9 cellular contexts compared by ENCODE assay signal in genomic region chr2:227890495-227891079, GRCh38. TPM values are rescaled to one million over a fixed set of nuclear protein-coding genes. Genes with fewer than 3 reads are reported as not detected.
DNase-seq lines count a peak whose midpoint lies in the region; ATAC-seq and TF ChIP-seq lines count a peak whose summit lies in the region.
"Had no signal": no experiment of that assay in that cellular context is flagged by ENCODE, and none has a peak within 500 bp of the region (broad histone marks: within the 10 kb centered on the region; RNA-seq: fewer than 3 reads in every experiment).

No MANE protein-coding gene starts in this region.

- TF ChIP-seq CTCF in 22Rv1 (IDR thresholded peaks at IDR 0.05) (peak; percentile 81), GM12872 (IDR thresholded peaks at IDR 0.05; ENCODE audit: insufficient read depth, low read depth, low read length) (peak; percentile 42; the same call in 2 of the 3 replicates), heart left ventricle (IDR thresholded peaks at IDR 0.05) (peak; percentile 46 to 75 (median 68)), gastrocnemius medialis (IDR thresholded peaks at IDR 0.05 in 4 of 5, conservative IDR thresholded peaks at IDR 0.05 in 1 of 5) (peak in 4 of 5 experiments; percentile 8 to 56 (median 41))

- H3K27ac Mint-ChIP-seq in activated CD8-positive, alpha-beta T cell treated with anti-CD3 and anti-CD28 coated beads, Interleukin-2, amount 10 ng/mL, durations not matched to agents 7 days and 5 days: no peak overlapping the region

- WGBS in heart left ventricle, 4 donors: 1 to 4% (median 2%) methylated on average over 2 of the region's 2 CpGs

- no peaks in the 10 kb centered on the region for H3K9me3 Mint-ChIP-seq in activated CD8-positive, alpha-beta T cell treated with anti-CD3 and anti-CD28 coated beads, Interleukin-2, amount 10 ng/mL, durations not matched to agents 7 days and 5 days (ENCODE audit: insufficient read depth)
- H3K9me3 Mint-ChIP-seq: central memory CD8-positive, alpha-beta T cell had no signal

- no peak overlapping the region for H3K4me3 Mint-ChIP-seq in activated CD8-positive, alpha-beta T cell treated with anti-CD3 and anti-CD28 coated beads, Interleukin-2, amount 10 ng/mL, durations not matched to agents 7 days and 5 days
- H3K4me3 Mint-ChIP-seq: central memory CD8-positive, alpha-beta T cell had no signal

- H3K27me3 ChIP-seq in heart left ventricle: no peaks in the 10 kb centered on the region
- H3K27me3 ChIP-seq in gastrocnemius medialis: no peaks in the 10 kb centered on the region

- intact Hi-C loops in heart left ventricle (cut with DNase I): loop anchor here in 5 of 10 donors (2.0 to 10.0 kb wide), 6 partner anchors 764 to 1697 kb away; partner anchors contain the start of gene PID1 (in 2 of the 5)
- intact Hi-C loops in gastrocnemius medialis (cut with DNase I; ENCODE audit: low total_unique reads): loop anchor here (5.0 kb wide), 1 partner anchor 767 kb away; no protein-coding TSS in a partner anchor

- H3K4me1 Mint-ChIP-seq in activated CD8-positive, alpha-beta T cell treated with anti-CD3 and anti-CD28 coated beads, Interleukin-2, amount 10 ng/mL, durations not matched to agents 7 days and 5 days (ENCODE audit: low read depth): no peaks in the 10 kb centered on the region
- H3K4me1 Mint-ChIP-seq: central memory CD8-positive, alpha-beta T cell had no signal

- TF ChIP-seq POLR2A in heart left ventricle (IDR thresholded peaks at IDR 0.05) (no peak), gastrocnemius medialis (IDR thresholded peaks at IDR 0.05) (no peak)

- no peaks in the 10 kb centered on the region for H3K36me3 ChIP-seq in heart left ventricle
- H3K36me3 ChIP-seq in gastrocnemius medialis: no peaks in the 10 kb centered on the region

- POLR2A ChIA-PET in activated CD8-positive, alpha-beta T cell treated with anti-CD3 and anti-CD28 coated beads, Interleukin-2, amount 10 ng/mL, durations not matched to agents 7 days and 5 days (lab: Charles Lee): no interaction called here

- DNase-seq in NCI-H2029 (lab: John Stamatoyannopoulos, UW) (peak; percentile 27), heart left ventricle (no peak), gastrocnemius medialis (no peak)
- DNase-seq in activated CD8-positive, alpha-beta T cell treated with anti-CD3 and anti-CD28 coated beads, Interleukin-2, amount 10 ng/mL, durations not matched to agents 7 days and 5 days: no peak
- DNase-seq in activated effector memory CD4-positive, alpha-beta T cell treated with Interleukin-2 at 50 U/mL for 16 hours: no peak

- H3K36me3 Mint-ChIP-seq in activated CD8-positive, alpha-beta T cell treated with anti-CD3 and anti-CD28 coated beads, Interleukin-2, amount 10 ng/mL, durations not matched to agents 7 days and 5 days (ENCODE audit: low read depth): no peaks in the 10 kb centered on the region

- H3K27ac ChIP-seq in 22Rv1: no peak overlapping the region
- H3K27ac ChIP-seq in heart left ventricle: no peak overlapping the region
- H3K27ac ChIP-seq in gastrocnemius medialis: no peak overlapping the region

- CTCF ChIA-PET in activated CD8-positive, alpha-beta T cell treated with anti-CD3 and anti-CD28 coated beads, Interleukin-2, amount 10 ng/mL, durations not matched to agents 7 days and 5 days (lab: Charles Lee): interaction anchor here (0.6 to 3.1 kb wide), 11 partner anchors 11 to 1697 kb away, joined by 3 to 23 read pairs (median 4); no protein-coding TSS in a partner anchor

- H3K4me1 ChIP-seq in heart left ventricle: no peaks in the 10 kb centered on the region
- no peaks in the 10 kb centered on the region for H3K4me1 ChIP-seq in gastrocnemius medialis

- H3K27me3 Mint-ChIP-seq in activated CD8-positive, alpha-beta T cell treated with anti-CD3 and anti-CD28 coated beads, Interleukin-2, amount 10 ng/mL, durations not matched to agents 7 days and 5 days (ENCODE audit: low read depth): no peaks in the 10 kb centered on the region
- H3K27me3 Mint-ChIP-seq: central memory CD8-positive, alpha-beta T cell had no signal

- ATAC-seq in HG02798 (IDR thresholded peaks at IDR 0.05; ENCODE audit: poor library complexity, unreplicated experiment) (peak; percentile 72), heart left ventricle (peak in 2 of 4 donors; percentile 66 to 79), gastrocnemius medialis (peak; percentile 75)
- peak; percentile 61 for ATAC-seq in activated CD8-positive, alpha-beta T cell treated with anti-CD3 and anti-CD28 coated beads, Interleukin-2, amount 10 ng/mL, durations not matched to agents 7 days and 5 days

- H3K9me3 ChIP-seq in heart left ventricle: no peaks in the 10 kb centered on the region
- H3K9me3 ChIP-seq in gastrocnemius medialis: no peaks in the 10 kb centered on the region

- in situ Hi-C loops in gastrocnemius medialis (cut with MboI; ENCODE audit: low sequenced_read_pairs in 4 of 4): loop anchor here in 2 of 4 donors (25.0 kb wide), 1 partner anchor 772 kb away; no protein-coding TSS in a partner anchor

- no peak overlapping the region for H3K4me3 ChIP-seq in heart left ventricle
- H3K4me3 ChIP-seq in gastrocnemius medialis: no peak overlapping the region

RNA-seq across cellular contexts. Expression of gene DAW1, which starts 19.2 kb away (rescaled TPM):
- total RNA-seq in activated CD8-positive, alpha-beta T cell treated with anti-CD3 and anti-CD28 coated beads, Interleukin-2, amount 10 ng/mL, durations not matched to agents 7 days and 5 days: not detected
- total RNA-seq in heart left ventricle: 1 to 10 TPM in 1 of 9 donors, under 1 TPM in 3, not detected in 5; 0.20 to 1.3 (median 0.46) TPM
- under 1 TPM in 1 of 2 donors, not detected in 1; 0.47 TPM for polyA plus RNA-seq in heart left ventricle
- total RNA-seq in gastrocnemius medialis: not detected
